In the genomic region with DNA sequence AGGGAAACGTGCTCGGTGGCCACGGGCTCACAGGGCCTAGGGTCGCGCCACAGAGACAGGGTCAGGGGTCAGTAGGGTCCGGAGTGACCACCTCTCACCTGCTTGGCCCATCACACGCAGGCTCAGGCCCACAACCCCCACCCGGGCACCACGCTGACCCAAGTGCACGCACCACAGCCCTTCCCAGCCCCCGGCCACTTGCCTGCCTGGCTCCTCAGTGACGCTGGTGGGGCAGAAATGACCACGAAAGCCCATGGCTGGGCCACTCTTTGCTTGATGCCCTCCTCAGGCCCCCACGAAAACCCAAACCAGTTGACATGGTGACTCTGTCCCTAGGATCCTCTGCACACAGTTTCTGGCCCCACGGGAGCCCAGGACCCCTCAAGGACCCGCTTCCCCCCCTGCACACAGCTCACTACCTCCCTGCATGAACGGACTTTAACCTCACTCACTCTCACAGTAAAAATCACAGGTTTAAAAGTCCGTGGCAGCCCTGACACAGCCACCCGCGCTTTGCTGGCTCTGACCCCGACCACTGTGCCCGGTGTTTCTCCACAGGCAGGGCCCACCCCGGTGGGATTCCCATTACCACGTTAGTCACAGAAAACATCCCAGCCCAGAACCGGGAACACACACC, we compare ENCODE assay signal across 1 cellular context.
TF ChIP-seq lines count a peak whose summit lies in the region.

No MANE protein-coding gene starts in this region.

TF ChIP-seq in GM23338, 12 proteins besides CTCF, POLR2A, EP300 and RAD21 (continued from another document):
- TF ChIP-seq, protein P1, sequence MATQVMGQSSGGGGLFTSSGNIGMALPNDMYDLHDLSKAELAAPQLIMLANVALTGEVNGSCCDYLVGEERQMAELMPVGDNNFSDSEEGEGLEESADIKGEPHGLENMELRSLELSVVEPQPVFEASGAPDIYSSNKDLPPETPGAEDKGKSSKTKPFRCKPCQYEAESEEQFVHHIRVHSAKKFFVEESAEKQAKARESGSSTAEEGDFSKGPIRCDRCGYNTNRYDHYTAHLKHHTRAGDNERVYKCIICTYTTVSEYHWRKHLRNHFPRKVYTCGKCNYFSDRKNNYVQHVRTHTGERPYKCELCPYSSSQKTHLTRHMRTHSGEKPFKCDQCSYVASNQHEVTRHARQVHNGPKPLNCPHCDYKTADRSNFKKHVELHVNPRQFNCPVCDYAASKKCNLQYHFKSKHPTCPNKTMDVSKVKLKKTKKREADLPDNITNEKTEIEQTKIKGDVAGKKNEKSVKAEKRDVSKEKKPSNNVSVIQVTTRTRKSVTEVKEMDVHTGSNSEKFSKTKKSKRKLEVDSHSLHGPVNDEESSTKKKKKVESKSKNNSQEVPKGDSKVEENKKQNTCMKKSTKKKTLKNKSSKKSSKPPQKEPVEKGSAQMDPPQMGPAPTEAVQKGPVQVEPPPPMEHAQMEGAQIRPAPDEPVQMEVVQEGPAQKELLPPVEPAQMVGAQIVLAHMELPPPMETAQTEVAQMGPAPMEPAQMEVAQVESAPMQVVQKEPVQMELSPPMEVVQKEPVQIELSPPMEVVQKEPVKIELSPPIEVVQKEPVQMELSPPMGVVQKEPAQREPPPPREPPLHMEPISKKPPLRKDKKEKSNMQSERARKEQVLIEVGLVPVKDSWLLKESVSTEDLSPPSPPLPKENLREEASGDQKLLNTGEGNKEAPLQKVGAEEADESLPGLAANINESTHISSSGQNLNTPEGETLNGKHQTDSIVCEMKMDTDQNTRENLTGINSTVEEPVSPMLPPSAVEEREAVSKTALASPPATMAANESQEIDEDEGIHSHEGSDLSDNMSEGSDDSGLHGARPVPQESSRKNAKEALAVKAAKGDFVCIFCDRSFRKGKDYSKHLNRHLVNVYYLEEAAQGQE (IDR thresholded peaks at IDR 0.05; ENCODE audit: unreplicated experiment), result no peak
- TF ChIP-seq ZNF462 (CRISPR knock-in tag; IDR thresholded peaks at IDR 0.05), result no peak
